8 cellular contexts compared by ENCODE assay signal in the genomic region with DNA sequence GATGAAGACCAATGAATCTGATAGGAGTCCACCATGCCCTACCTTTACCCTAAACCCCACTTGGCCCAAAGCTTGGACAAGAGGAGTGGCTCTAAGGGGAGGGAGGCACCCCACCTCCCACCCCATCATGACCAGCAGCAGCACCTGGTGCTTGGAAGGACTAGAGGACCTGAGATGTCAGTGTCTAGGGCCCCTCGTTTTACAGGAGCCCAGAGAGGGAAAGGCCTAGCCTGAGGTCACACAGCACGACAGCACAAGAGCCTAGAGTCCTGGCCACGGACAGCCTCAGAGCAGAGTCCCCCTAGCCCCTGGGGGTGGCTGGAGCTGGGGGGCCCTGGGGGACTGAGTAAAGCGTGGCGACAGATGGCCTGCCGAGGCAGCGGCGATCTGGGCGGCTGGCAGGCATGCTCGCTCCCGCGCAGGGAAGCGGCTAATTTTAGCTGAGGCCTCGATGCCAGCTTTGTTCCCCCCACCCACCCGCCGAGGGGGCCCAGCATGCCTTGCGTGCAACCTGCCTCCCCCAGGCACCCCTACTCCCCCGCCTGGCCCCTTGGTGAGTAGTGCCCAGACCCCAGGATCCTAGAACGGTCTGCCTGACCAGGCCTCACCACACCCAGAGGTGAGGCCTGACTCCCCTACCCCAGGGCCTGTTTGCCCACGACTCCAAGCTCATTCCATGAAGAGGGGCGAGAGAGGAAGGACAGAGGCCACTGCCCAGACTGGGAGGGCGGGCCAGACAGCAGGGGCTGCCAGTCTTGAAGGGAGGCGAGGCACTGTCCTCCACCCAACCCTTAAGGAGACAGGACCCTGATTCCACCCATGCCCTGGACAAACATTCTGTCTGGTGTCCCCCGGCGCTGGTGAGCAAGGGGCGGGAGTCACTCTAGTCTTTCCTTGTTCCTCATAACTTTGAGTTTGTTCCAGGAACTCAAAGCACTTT. TPM values are rescaled to one million over a fixed set of nuclear protein-coding genes. Genes with fewer than 3 reads are reported as not detected.
DNase-seq lines count a peak whose midpoint lies in the region; ATAC-seq and TF ChIP-seq lines count a peak whose summit lies in the region.

No MANE protein-coding gene starts in this region.

- H3K27me3 ChIP-seq in gastroesophageal sphincter (no peaks in the 10 kb centered on the region), neural progenitor cell (no peaks in the 10 kb centered on the region), uterus (no peaks in the 10 kb centered on the region), MG63 (no peaks in the 10 kb centered on the region)

- H3K4me3 ChIP-seq in gastroesophageal sphincter: peak overlapping the region in 1 of 2 donors; percentile 8
- H3K4me3 ChIP-seq in neural progenitor cell: no peak overlapping the region
- H3K4me3 ChIP-seq in uterus: peak overlapping the region; percentile 5 to 12
- H3K4me3 ChIP-seq in MG63: no peak overlapping the region

- peak overlapping the region; percentile 76 for H3K4me2 ChIP-seq in neural progenitor cell

- H3K27me3 Mint-ChIP-seq in activated CD8-positive, alpha-beta T cell treated with anti-CD3 and anti-CD28 coated beads for 36 hours: no peaks in the 10 kb centered on the region
- H3K27me3 Mint-ChIP-seq in activated CD8-positive, alpha-beta T cell treated with anti-CD3 and anti-CD28 coated beads, Interleukin-2, amount 10 ng/mL, durations not matched to agents 7 days and 5 days (ENCODE audit: low read depth): no peaks in the 10 kb centered on the region
- peaks cover 7% of the 10 kb centered on the region for H3K27me3 Mint-ChIP-seq in neural progenitor cell (ENCODE audit: insufficient read depth, low read depth)

- peaks cover 29% of the 10 kb centered on the region for H3K4me1 Mint-ChIP-seq in activated CD8-positive, alpha-beta T cell treated with anti-CD3 and anti-CD28 coated beads for 36 hours (ENCODE audit: low read depth)
- H3K4me1 Mint-ChIP-seq in activated CD8-positive, alpha-beta T cell treated with anti-CD3 and anti-CD28 coated beads, Interleukin-2, amount 10 ng/mL, durations not matched to agents 7 days and 5 days (ENCODE audit: low read depth): peaks cover 32% of the 10 kb centered on the region
- H3K4me1 Mint-ChIP-seq in neural progenitor cell: peaks cover 92% of the 10 kb centered on the region

- POLR2A ChIA-PET in activated CD8-positive, alpha-beta T cell treated with anti-CD3 and anti-CD28 coated beads for 36 hours (lab: Charles Lee): interaction anchor here (0.8 to 1.1 kb wide), 2 partner anchors 10 to 39 kb away, joined by 3 read pairs; no protein-coding TSS in a partner anchor
- POLR2A ChIA-PET in activated CD8-positive, alpha-beta T cell treated with anti-CD3 and anti-CD28 coated beads, Interleukin-2, amount 10 ng/mL, durations not matched to agents 7 days and 5 days (lab: Charles Lee): interaction anchor here (1.4 kb wide), 1 partner anchor 26 kb away, joined by 4 read pairs; no protein-coding TSS in a partner anchor

- no peaks in the 10 kb centered on the region for H3K36me3 Mint-ChIP-seq in activated CD8-positive, alpha-beta T cell treated with anti-CD3 and anti-CD28 coated beads for 36 hours (ENCODE audit: low read depth)
- H3K36me3 Mint-ChIP-seq in activated CD8-positive, alpha-beta T cell treated with anti-CD3 and anti-CD28 coated beads, Interleukin-2, amount 10 ng/mL, durations not matched to agents 7 days and 5 days (ENCODE audit: low read depth): no peaks in the 10 kb centered on the region
- no peaks in the 10 kb centered on the region for H3K36me3 Mint-ChIP-seq in neural progenitor cell

- H3K9me3 ChIP-seq in gastroesophageal sphincter: no peaks in the 10 kb centered on the region
- H3K9me3 ChIP-seq in neural progenitor cell (ENCODE audit: low read depth): no peaks in the 10 kb centered on the region
- no peaks in the 10 kb centered on the region for H3K9me3 ChIP-seq in uterus
- H3K9me3 ChIP-seq in MG63: no peaks in the 10 kb centered on the region

- peak overlapping the region; percentile 7 for H3K27ac Mint-ChIP-seq in activated CD8-positive, alpha-beta T cell treated with anti-CD3 and anti-CD28 coated beads for 36 hours
- no peak overlapping the region for H3K27ac Mint-ChIP-seq in activated CD8-positive, alpha-beta T cell treated with anti-CD3 and anti-CD28 coated beads, Interleukin-2, amount 10 ng/mL, durations not matched to agents 7 days and 5 days
- peak overlapping the region; percentile 97 for H3K27ac Mint-ChIP-seq in neural progenitor cell

- TF ChIP-seq CTCF in activated CD8-positive, alpha-beta T cell treated with anti-CD3 and anti-CD28 coated beads for 36 hours (IDR thresholded peaks at IDR 0.05): no peak
- TF ChIP-seq CTCF in gastroesophageal sphincter (IDR thresholded peaks at IDR 0.05) (no peak), neural progenitor cell (IDR thresholded peaks at IDR 0.05) (no peak), uterus (IDR thresholded peaks at IDR 0.05) (no peak)

- TF ChIP-seq POLR2A in gastroesophageal sphincter (IDR thresholded peaks at IDR 0.05): no peak
- no peak for TF ChIP-seq POLR2A in uterus (IDR thresholded peaks at IDR 0.05)

- intact Hi-C loops in activated CD8-positive, alpha-beta T cell treated with anti-CD3 and anti-CD28 coated beads for 36 hours (cut with micrococcal nuclease): no loop called here
- intact Hi-C loops in uterus (cut with DNase I; ENCODE audit: low total_unique reads): loop anchor here (5.0 kb wide), 1 partner anchor 37 kb away; the partner anchor contains the start of gene AHDC1

- no peak for ATAC-seq in activated CD8-positive, alpha-beta T cell treated with anti-CD3 and anti-CD28 coated beads for 36 hours
- no peak for ATAC-seq in activated CD8-positive, alpha-beta T cell treated with anti-CD3 and anti-CD28 coated beads, Interleukin-2, amount 10 ng/mL, durations not matched to agents 7 days and 5 days
- ATAC-seq in gastroesophageal sphincter: no peak
- no peak for ATAC-seq in GM18870 (IDR thresholded peaks at IDR 0.05; ENCODE audit: unreplicated experiment)
- ATAC-seq in GM18502 (IDR thresholded peaks at IDR 0.05; ENCODE audit: poor library complexity, unreplicated experiment): no peak

- no peak for TF ChIP-seq EP300 in gastroesophageal sphincter (IDR thresholded peaks at IDR 0.05)

- CTCF ChIA-PET in activated CD8-positive, alpha-beta T cell treated with anti-CD3 and anti-CD28 coated beads for 36 hours (lab: Charles Lee): interaction anchor here (0.8 to 15.1 kb wide), 9 partner anchors 10 to 268 kb away, joined by 3 to 178 read pairs (median 3); no protein-coding TSS in a partner anchor
- CTCF ChIA-PET in activated CD8-positive, alpha-beta T cell treated with anti-CD3 and anti-CD28 coated beads, Interleukin-2, amount 10 ng/mL, durations not matched to agents 7 days and 5 days (lab: Charles Lee): interaction anchor here (0.5 to 10.5 kb wide), 4 partner anchors 11 to 175 kb away, joined by 3 to 113 read pairs (median 4); no protein-coding TSS in a partner anchor

- 40 to 67% methylated on average over 1 to 3 of the region's 26 CpGs for WGBS in gastroesophageal sphincter (ENCODE audit: low coverage in 1 of 2), 2 donors

- H3K79me2 ChIP-seq in neural progenitor cell (ENCODE audit: low read depth): peaks cover 86% of the 10 kb centered on the region

- no peak overlapping the region for H3K4me3 Mint-ChIP-seq in activated CD8-positive, alpha-beta T cell treated with anti-CD3 and anti-CD28 coated beads for 36 hours
- no peak overlapping the region for H3K4me3 Mint-ChIP-seq in activated CD8-positive, alpha-beta T cell treated with anti-CD3 and anti-CD28 coated beads, Interleukin-2, amount 10 ng/mL, durations not matched to agents 7 days and 5 days
- H3K4me3 Mint-ChIP-seq in neural progenitor cell: peak overlapping the region; percentile 74

- H3K27ac ChIP-seq in gastroesophageal sphincter (peak overlapping the region; percentile 54 to 98 (median 94)), neural progenitor cell (peak overlapping the region; percentile 91), uterus (peak overlapping the region; percentile 94 to 97)

- H3F3A ChIP-seq in neural progenitor cell (ENCODE audit: low read depth): peaks cover 71% of the 10 kb centered on the region

- no peaks in the 10 kb centered on the region for H3K9me3 Mint-ChIP-seq in activated CD8-positive, alpha-beta T cell treated with anti-CD3 and anti-CD28 coated beads for 36 hours
- H3K9me3 Mint-ChIP-seq in activated CD8-positive, alpha-beta T cell treated with anti-CD3 and anti-CD28 coated beads, Interleukin-2, amount 10 ng/mL, durations not matched to agents 7 days and 5 days (ENCODE audit: insufficient read depth): no peaks in the 10 kb centered on the region
- no peaks in the 10 kb centered on the region for H3K9me3 Mint-ChIP-seq in neural progenitor cell

- H3K36me3 ChIP-seq in gastroesophageal sphincter: no peaks in the 10 kb centered on the region
- H3K36me3 ChIP-seq in neural progenitor cell: no peaks in the 10 kb centered on the region
- no peaks in the 10 kb centered on the region for H3K36me3 ChIP-seq in uterus
- H3K36me3 ChIP-seq in MG63: peaks cover 7% of the 10 kb centered on the region; the same call in 1 of the 2 replicates

- no peak overlapping the region for H2AFZ ChIP-seq in neural progenitor cell (replicated peaks)

- H3K4me1 ChIP-seq in gastroesophageal sphincter (peaks cover 39 to 100% (median 93%) of the 10 kb centered on the region in 3 donors), neural progenitor cell (peaks cover 92% of the 10 kb centered on the region), uterus (peaks cover 32 to 67% of the 10 kb centered on the region in 2 donors)

- peaks cover 94% of the 10 kb centered on the region for H4K20me1 ChIP-seq in neural progenitor cell (ENCODE audit: low read depth)

- DNase-seq in activated CD8-positive, alpha-beta T cell treated with anti-CD3 and anti-CD28 coated beads for 36 hours: no peak
- no peak for DNase-seq in activated CD8-positive, alpha-beta T cell treated with anti-CD3 and anti-CD28 coated beads, Interleukin-2, amount 10 ng/mL, durations not matched to agents 7 days and 5 days
- DNase-seq in neural progenitor cell (ENCODE audit: low spot score): no peak
- peak; percentile 79 to 81 for DNase-seq in uterus
- no peak for DNase-seq in MG63

- no peak overlapping the region for H3K9ac ChIP-seq in neural progenitor cell

RNA-seq across cellular contexts. Expression of gene AHDC1, which starts 39.0 kb away (rescaled TPM):
- total RNA-seq in activated CD8-positive, alpha-beta T cell treated with anti-CD3 and anti-CD28 coated beads for 36 hours: 10 to 100 TPM; 26.3 to 27.6 TPM
- 10 to 100 TPM; 20.9 to 22.7 TPM for total RNA-seq in activated CD8-positive, alpha-beta T cell treated with anti-CD3 and anti-CD28 coated beads, Interleukin-2, amount 10 ng/mL, durations not matched to agents 7 days and 5 days
- total RNA-seq in gastroesophageal sphincter (10 to 100 TPM; 18.2 to 50.3 (median 27.7) TPM), neural progenitor cell (ENCODE audit: low replicate concordance) (7.0 and 26.5 TPM in 2 replicates), uterus (100 to 1,000 TPM in 1 of 4 donors, 10 to 100 TPM in 3; 11.2 to 179 (median 50.7) TPM)
- 10.4 and 11.5 TPM in 2 replicates for total RNA-seq in MG63 (2014; rRNA removed; shearing (Covaris generic); ENCODE audit: low replicate concordance)

Comparison
In these comparisons a context has a peak if more than half of its experiments do, and no peak if none do; other contexts are left out.
1. DNase-seq: peak in uterus (2 of 2); none in activated CD8-positive, alpha-beta T cell treated with anti-CD3 and anti-CD28 coated beads for 36 hours (single experiment), activated CD8-positive, alpha-beta T cell treated with anti-CD3 and anti-CD28 coated beads, Interleukin-2, amount 10 ng/mL, durations not matched to agents 7 days and 5 days (single experiment), neural progenitor cell (single experiment) and MG63 (single experiment).
2. H3K4me3 ChIP-seq: peak in uterus (2 of 2); none in neural progenitor cell (single experiment) and MG63 (single experiment).
3. Peak in every context shown above with its lines, with median percentiles within 50 percentile points of each other: H3K27ac ChIP-seq.